Comparison of ENCODE assay signal across 12 cellular contexts in genomic region chr2:25936889-25937545, GRCh38. TPM values are rescaled to one million over a fixed set of nuclear protein-coding genes. Genes with fewer than 3 reads are reported as not detected.
DNase-seq lines count a peak whose midpoint lies in the region; ATAC-seq and TF ChIP-seq lines count a peak whose summit lies in the region.
"Had no signal": no experiment of that assay in that cellular context is flagged by ENCODE, and none has a peak within 500 bp of the region (broad histone marks: within the 10 kb centered on the region; RNA-seq: fewer than 3 reads in every experiment).

No MANE protein-coding gene starts in this region.

- no peak for ATAC-seq in GM18505 (IDR thresholded peaks at IDR 0.05; ENCODE audit: unreplicated experiment)
- no peak for ATAC-seq in GM23338
- no peak for ATAC-seq in GM21526 (IDR thresholded peaks at IDR 0.05; ENCODE audit: low FRiP score, unreplicated experiment)

- H3K27ac ChIP-seq in endodermal cell (ENCODE audit: low read depth, low read length) = peak overlapping the region; percentile 32
- H3K27ac ChIP-seq in ovary = no peak overlapping the region
- H3K27ac ChIP-seq in GM23338 (ENCODE audit: low read depth) = no peak overlapping the region
- H3K27ac ChIP-seq: PC-9 had no signal

- no peak for TF ChIP-seq EP300 in ovary (IDR thresholded peaks at IDR 0.05)

- H3K27me3 Mint-ChIP-seq in endodermal cell (ENCODE audit: insufficient read depth) (no peaks in the 10 kb centered on the region), GM23338 (ENCODE audit: insufficient read depth, low read depth, poor library complexity) (peaks cover 2% of the 10 kb centered on the region)
- H3K27me3 Mint-ChIP-seq: dendritic cell treated with granulocyte-macrophage colony-stimulating factor and Interleukin-4, amounts not matched to agents 40 ng/mL and 50 ng/mL, for 4 days had no signal

- no peaks in the 10 kb centered on the region; the same call in 1 of the 2 replicates for H4K20me1 ChIP-seq in GM23338 (replicated peaks; ENCODE audit: insufficient read depth)

- H3K27ac Mint-ChIP-seq in endodermal cell = no peak overlapping the region
- H3K27ac Mint-ChIP-seq in GM23338 = no peak overlapping the region
- H3K27ac Mint-ChIP-seq: dendritic cell treated with granulocyte-macrophage colony-stimulating factor and Interleukin-4, amounts not matched to agents 40 ng/mL and 50 ng/mL, for 4 days had no signal

- H3K27me3 ChIP-seq in endodermal cell (ENCODE audit: control insufficient read depth, insufficient read depth, low read length, poor library complexity, severe bottlenecking) = no peaks in the 10 kb centered on the region
- no peaks in the 10 kb centered on the region for H3K27me3 ChIP-seq in ovary
- no peaks in the 10 kb centered on the region for H3K27me3 ChIP-seq in GM23338 (ENCODE audit: insufficient read depth)

- no peak for TF ChIP-seq POLR2A in ovary (IDR thresholded peaks at IDR 0.05)
- no peak for TF ChIP-seq POLR2A in GM18505 (IDR thresholded peaks at IDR 0.05; ENCODE audit: borderline replicate concordance, extremely low read depth, insufficient read depth, insufficient read length)

- no peak overlapping the region for H2AFZ ChIP-seq in GM23338
- H2AFZ ChIP-seq: PC-9 had no signal

- H3K4me2 ChIP-seq in GM23338 = no peak overlapping the region
- H3K4me2 ChIP-seq: PC-9 had no signal

- no peak overlapping the region for H3K9ac ChIP-seq in endodermal cell (ENCODE audit: extremely low read depth, low read length, poor library complexity, severe bottlenecking)

- DNase-seq in DMS79 (lab: John Stamatoyannopoulos, UW) (peak; percentile 84), NCI-H2107 (lab: John Stamatoyannopoulos, UW) (peak; percentile 40), endodermal cell (no peak), ovary (peak in 3 of 5 donors; percentile 31 to 59 (median 34)), amniotic stem cell (lab: John Stamatoyannopoulos, UW) (no peak), GM23338 (ENCODE audit: low spot score) (no peak)
- DNase-seq: mesendoderm, PC-9, T-helper 1 cell had no signal

- H3K4me3 Mint-ChIP-seq in endodermal cell (no peak overlapping the region), GM23338 (no peak overlapping the region)
- H3K4me3 Mint-ChIP-seq: dendritic cell treated with granulocyte-macrophage colony-stimulating factor and Interleukin-4, amounts not matched to agents 40 ng/mL and 50 ng/mL, for 4 days had no signal

- H3K9me3 Mint-ChIP-seq in endodermal cell = no peaks in the 10 kb centered on the region
- no peaks in the 10 kb centered on the region; the same call in 2 of the 3 replicates for H3K9me3 Mint-ChIP-seq in GM23338
- H3K9me3 Mint-ChIP-seq: dendritic cell treated with granulocyte-macrophage colony-stimulating factor and Interleukin-4, amounts not matched to agents 40 ng/mL and 50 ng/mL, for 4 days had no signal

- H3K9me3 ChIP-seq in endodermal cell (ENCODE audit: control insufficient read depth, low read length) (peaks cover 6% of the 10 kb centered on the region), ovary (no peaks in the 10 kb centered on the region)

- intact Hi-C loops in ovary (cut with DNase I) = no loop called here

- no peaks in the 10 kb centered on the region for H3K79me2 ChIP-seq in GM23338 (replicated peaks; ENCODE audit: insufficient read depth)

- TF ChIP-seq CTCF in endodermal cell (conservative IDR thresholded peaks at IDR 0.05) = no peak
- TF ChIP-seq CTCF in ovary (IDR thresholded peaks at IDR 0.05) = no peak
- no peak for TF ChIP-seq CTCF in GM23338 (conservative IDR thresholded peaks at IDR 0.05; ENCODE audit: low read depth in 2 of 2)

- H3K4me1 ChIP-seq in endodermal cell (ENCODE audit: control insufficient read depth, insufficient read depth, low read length) (no peaks in the 10 kb centered on the region), ovary (ENCODE audit: insufficient read depth) (no peaks in the 10 kb centered on the region), GM23338 (ENCODE audit: insufficient read depth) (no peaks in the 10 kb centered on the region)

- H3K4me3 ChIP-seq in endodermal cell (ENCODE audit: low read length) (no peak overlapping the region), ovary (no peak overlapping the region), GM23338 (no peak overlapping the region)
- H3K4me3 ChIP-seq: PC-9 had no signal

- H3F3A ChIP-seq in GM23338 (replicated peaks; ENCODE audit: low read depth) = no peaks in the 10 kb centered on the region

- H3K9me2 ChIP-seq in GM23338 (ENCODE audit: insufficient read depth) = no peaks in the 10 kb centered on the region

- WGBS in endodermal cell (ENCODE audit: insufficient coverage in 1 of 2, insufficient read length in 1 of 2), 2 experiments = 90% methylated on average over 6 to 7 of the region's 7 CpGs
- WGBS in ovary, 3 donors = 13 to 24% (median 14%) methylated on average over 7 of the region's 7 CpGs

- H3K36me3 ChIP-seq in endodermal cell (ENCODE audit: control insufficient read depth, insufficient read depth, low read length) = peaks cover 36% of the 10 kb centered on the region
- no peaks in the 10 kb centered on the region for H3K36me3 ChIP-seq in ovary
- 0 out of 2 replicates have a peak, but pooled peaks cover 3% of the 10 kb centered on the region for H3K36me3 ChIP-seq in GM23338 (ENCODE audit: insufficient read depth)

- peaks cover 40% of the 10 kb centered on the region for H3K36me3 Mint-ChIP-seq in endodermal cell (ENCODE audit: low read depth)
- peaks cover 30% of the 10 kb centered on the region for H3K36me3 Mint-ChIP-seq in GM23338 (ENCODE audit: low read depth)

- H3K4me1 Mint-ChIP-seq in endodermal cell (no peaks in the 10 kb centered on the region), GM23338 (no peaks in the 10 kb centered on the region)

TF ChIP-seq in GM23338, 12 proteins besides CTCF, POLR2A, EP300 and RAD21:
- TF ChIP-seq JUNB (IDR thresholded peaks at IDR 0.05; ENCODE audit: unreplicated experiment) = no peak
- no peak for TF ChIP-seq EZH2 (IDR thresholded peaks at IDR 0.05; ENCODE audit: low read depth, unreplicated experiment)
- no peak for TF ChIP-seq REST (IDR thresholded peaks at IDR 0.05; ENCODE audit: unreplicated experiment)
- no peak for TF ChIP-seq EZH2phosphoT487 (IDR thresholded peaks at IDR 0.05; ENCODE audit: unreplicated experiment)
- no peak for TF ChIP-seq ZNF114 (CRISPR knock-in tag; IDR thresholded peaks at IDR 0.05)
- no peak for TF ChIP-seq POLR2AphosphoS5 (IDR thresholded peaks at IDR 0.05; ENCODE audit: low read depth)
- TF ChIP-seq CREB1 (CRISPR knock-in tag; IDR thresholded peaks at IDR 0.05; ENCODE audit: low read depth) = no peak

RNA-seq across cellular contexts. Expression of gene KIF3C, which starts 45.3 kb away (rescaled TPM):
- total RNA-seq in endodermal cell (10 to 100 TPM; 42.9 to 51.4 TPM), ovary (10 to 100 TPM in 2 of 7 donors, 1 to 10 TPM in 5; 5.1 to 16.0 (median 8.1) TPM)
- polyA plus RNA-seq in endodermal cell (2013, experiment 1 of 2) = 47.4 TPM
- 43.6 TPM for polyA plus RNA-seq in endodermal cell (2013, experiment 2 of 2)
- polyA plus RNA-seq in ovary (1 to 10 TPM; 7.8 to 9.0 TPM), GM23338 (2016; fragmentation: Nextera tagmentation; extraction: Ambion mirVana) (14.9 and 16.7 TPM in 2 replicates)
- 34.6 and 40.0 TPM in 2 replicates for total RNA-seq in GM23338 (2014; rRNA removed; shearing (Covaris generic))

RNA-seq across cellular contexts. Expression of gene ASXL2, which starts 58.7 kb away (rescaled TPM):
- 10 to 100 TPM; 33.2 to 41.7 TPM for total RNA-seq in endodermal cell
- polyA plus RNA-seq in endodermal cell (2013, experiment 1 of 2) = 9.5 TPM
- 10.1 TPM for polyA plus RNA-seq in endodermal cell (2013, experiment 2 of 2)
- 10 to 100 TPM in 6 of 7 donors, 1 to 10 TPM in 1; 7.2 to 25.0 (median 17.8) TPM for total RNA-seq in ovary
- 10 to 100 TPM in 1 of 2 donors, 1 to 10 TPM in 1; 3.0 to 13.5 TPM for polyA plus RNA-seq in ovary
- total RNA-seq in GM23338 (2014; rRNA removed; shearing (Covaris generic)) = 21.8 and 22.4 TPM in 2 replicates
- polyA plus RNA-seq in GM23338 (2016; fragmentation: Nextera tagmentation; extraction: Ambion mirVana) = 6.6 and 7.0 TPM in 2 replicates

Comparison
In these comparisons a context has a peak if more than half of its experiments do, and no peak if none do; other contexts are left out.
1. DNase-seq: peak in DMS79 (single experiment), NCI-H2107 (single experiment) and ovary (3 of 5); none in endodermal cell (single experiment), amniotic stem cell (single experiment) and GM23338 (single experiment).